In genomic region chr4:3983518-3984125, GRCh38 we compare ENCODE assay signal across 7 cellular contexts.
DNase-seq lines count a peak whose midpoint lies in the region; TF ChIP-seq lines count a peak whose summit lies in the region.
"Not testable (repeated sequence)": the region's sequence is repeated elsewhere in the genome, so short reads cannot be mapped to it uniquely, and the experiment has no call there.

No MANE protein-coding gene starts in this region.

- H3K27me3 Mint-ChIP-seq in chondrocyte (ENCODE audit: low read depth) = peaks cover 20% of the 10 kb centered on the region

- H3K4me3 Mint-ChIP-seq in chondrocyte (ENCODE audit: unreplicated experiment) = not testable (repeated sequence)

- H3K4me3 ChIP-seq in skeletal muscle cell (ENCODE audit: low read depth, low read length) = not testable (repeated sequence)

- H3K27ac Mint-ChIP-seq in chondrocyte (ENCODE audit: unreplicated experiment) = peak overlapping the region; percentile 57

- peak; percentile 73 for DNase-seq in NCI-H1092 (lab: John Stamatoyannopoulos, UW)
- DNase-seq in NCI-H146 (lab: John Stamatoyannopoulos, UW) = peak; percentile 71
- DNase-seq in NCI-H2171 treated with DMSO at 0.1 percent for 48 hours (lab: John Stamatoyannopoulos, UW) = peak; percentile 22
- DNase-seq in NCI-H82 (lab: John Stamatoyannopoulos, UW) = peak; percentile 16
- not testable (repeated sequence) for DNase-seq in chondrocyte (ENCODE audit: low spot score)
- peak; percentile 0 for DNase-seq in kidney glomerular epithelial cell (lab: John Stamatoyannopoulos, UW)
- peak; percentile 5 for DNase-seq in skeletal muscle cell (ENCODE audit: low read depth)

- H3K36me3 Mint-ChIP-seq in chondrocyte (ENCODE audit: low read depth) = not testable (repeated sequence)

- peaks cover 17% of the 10 kb centered on the region for H3K4me1 Mint-ChIP-seq in chondrocyte (ENCODE audit: low read depth)

- not testable (repeated sequence) for TF ChIP-seq CTCF in chondrocyte (IDR thresholded peaks at IDR 0.05)

- H3K9me3 Mint-ChIP-seq in chondrocyte (ENCODE audit: low read depth) = not testable (repeated sequence)
